ENCODE assay signal across 14 cellular contexts in genomic region chr1:97144527-97144926, GRCh38.
DNase-seq lines count a peak whose midpoint lies in the region; ATAC-seq and TF ChIP-seq lines count a peak whose summit lies in the region.
"Had no signal": no experiment of that assay in that cellular context is flagged by ENCODE, and none has a peak within 500 bp of the region (broad histone marks: within the 10 kb centered on the region; RNA-seq: fewer than 3 reads in every experiment).

No MANE protein-coding gene starts in this region.

- H4K20me1 ChIP-seq in GM23338 (replicated peaks; ENCODE audit: insufficient read depth): no peaks in the 10 kb centered on the region

- H3K9me3 ChIP-seq in SJSA1 (replicated peaks): no peaks in the 10 kb centered on the region
- H3K9me3 ChIP-seq: gastrocnemius medialis, tibial nerve had no signal

- no peaks in the 10 kb centered on the region for H3K9me3 Mint-ChIP-seq in GM23338
- H3K9me3 Mint-ChIP-seq: activated naive CD8-positive, alpha-beta T cell treated with anti-CD3 and anti-CD28 coated beads, Interleukin-2, amount 10 ng/mL, durations not matched to agents 7 days and 5 days; CD8-positive, alpha-beta memory T cell had no signal

- no peaks in the 10 kb centered on the region for H3K4me1 Mint-ChIP-seq in GM23338
- H3K4me1 Mint-ChIP-seq: activated naive CD8-positive, alpha-beta T cell treated with anti-CD3 and anti-CD28 coated beads, Interleukin-2, amount 10 ng/mL, durations not matched to agents 7 days and 5 days had no signal

- no peak for TF ChIP-seq CTCF in epithelial cell of esophagus (IDR thresholded peaks at IDR 0.05; ENCODE audit: insufficient read depth, low read depth, low read length, missing control alignments)
- TF ChIP-seq CTCF in GM23338 (conservative IDR thresholded peaks at IDR 0.05; ENCODE audit: low read depth in 2 of 2): no peak

- H3K4me1 ChIP-seq in SJSA1 (replicated peaks) (peaks cover 40% of the 10 kb centered on the region), GM23338 (ENCODE audit: insufficient read depth) (no peaks in the 10 kb centered on the region)
- H3K4me1 ChIP-seq: gastrocnemius medialis had no signal

- H3K4me2 ChIP-seq in GM23338: no peak overlapping the region

- DNase-seq in ELR (ENCODE audit: low read depth): peak; percentile 90
- DNase-seq in SJSA1 (ENCODE audit: low read depth in 1 of 2, low spot score in 2 of 2): peak in 1 of 2 experiments; percentile 69
- peak; percentile 82 for DNase-seq in epithelial cell of esophagus (ENCODE audit: low read depth)
- DNase-seq in non-pigmented ciliary epithelial cell (ENCODE audit: low read depth): peak; percentile 55
- no peak for DNase-seq in stimulated activated CD8-positive, alpha-beta memory T cell treated with anti-CD3 and anti-CD28 coated beads, Interleukin-4, amount 100 ng/mL, for 48 hours
- DNase-seq in cerebellum (ENCODE audit: low spot score): no peak
- DNase-seq in H7: no peak
- no peak for DNase-seq in GM23338 (ENCODE audit: low spot score)
- DNase-seq: activated CD8-positive, alpha-beta memory T cell treated with anti-CD3 and anti-CD28 coated beads for 24 hours; activated naive CD8-positive, alpha-beta T cell treated with anti-CD3 and anti-CD28 coated beads, Interleukin-2, amount 10 ng/mL, durations not matched to agents 7 days and 5 days; CD8-positive, alpha-beta memory T cell; gastrocnemius medialis; T-helper 17 cell had no signal

- H3K4me3 Mint-ChIP-seq in GM23338: no peak overlapping the region
- H3K4me3 Mint-ChIP-seq: activated naive CD8-positive, alpha-beta T cell treated with anti-CD3 and anti-CD28 coated beads, Interleukin-2, amount 10 ng/mL, durations not matched to agents 7 days and 5 days; CD8-positive, alpha-beta memory T cell; T-helper 17 cell had no signal

- H2AFZ ChIP-seq in GM23338: no peak overlapping the region

- H3K27ac ChIP-seq in SJSA1: peak overlapping the region; percentile 60
- H3K27ac ChIP-seq in GM23338 (ENCODE audit: low read depth): no peak overlapping the region
- H3K27ac ChIP-seq: gastrocnemius medialis had no signal

- H3K27ac Mint-ChIP-seq in GM23338: no peak overlapping the region
- H3K27ac Mint-ChIP-seq: activated naive CD8-positive, alpha-beta T cell treated with anti-CD3 and anti-CD28 coated beads, Interleukin-2, amount 10 ng/mL, durations not matched to agents 7 days and 5 days; CD8-positive, alpha-beta memory T cell; T-helper 17 cell had no signal

- peaks cover 1% of the 10 kb centered on the region for H3K27me3 Mint-ChIP-seq in GM23338 (ENCODE audit: insufficient read depth, low read depth, poor library complexity)
- H3K27me3 Mint-ChIP-seq: activated naive CD8-positive, alpha-beta T cell treated with anti-CD3 and anti-CD28 coated beads, Interleukin-2, amount 10 ng/mL, durations not matched to agents 7 days and 5 days; CD8-positive, alpha-beta memory T cell; T-helper 17 cell had no signal

- no peaks in the 10 kb centered on the region for H3K9me2 ChIP-seq in GM23338 (ENCODE audit: insufficient read depth)

- no peak for ATAC-seq in GM23338
- ATAC-seq: gastrocnemius medialis, T-helper 17 cell had no signal

- no peaks in the 10 kb centered on the region for H3F3A ChIP-seq in GM23338 (replicated peaks; ENCODE audit: low read depth)

- H3K4me3 ChIP-seq in SJSA1 (no peak overlapping the region), epithelial cell of esophagus (ENCODE audit: low read length) (no peak overlapping the region), H7 (ENCODE audit: insufficient read depth, low read depth, low read length) (no peak overlapping the region), GM23338 (no peak overlapping the region)
- H3K4me3 ChIP-seq: gastrocnemius medialis, tibial nerve had no signal

- H3K79me2 ChIP-seq in GM23338 (replicated peaks; ENCODE audit: insufficient read depth): no peaks in the 10 kb centered on the region

- no peaks in the 10 kb centered on the region for H3K36me3 Mint-ChIP-seq in GM23338 (ENCODE audit: low read depth)
- H3K36me3 Mint-ChIP-seq: activated naive CD8-positive, alpha-beta T cell treated with anti-CD3 and anti-CD28 coated beads, Interleukin-2, amount 10 ng/mL, durations not matched to agents 7 days and 5 days had no signal

- H3K27me3 ChIP-seq in SJSA1 (replicated peaks) (no peaks in the 10 kb centered on the region), H7 (ENCODE audit: control insufficient read depth, insufficient read depth, low read length) (no peaks in the 10 kb centered on the region), GM23338 (ENCODE audit: insufficient read depth) (no peaks in the 10 kb centered on the region)
- H3K27me3 ChIP-seq: gastrocnemius medialis, tibial nerve had no signal

- H3K36me3 ChIP-seq in SJSA1 (no peaks in the 10 kb centered on the region), H7 (replicated peaks; ENCODE audit: control insufficient read depth, insufficient read depth, low read length) (no peaks in the 10 kb centered on the region), GM23338 (ENCODE audit: insufficient read depth) (no peaks in the 10 kb centered on the region)
- H3K36me3 ChIP-seq: gastrocnemius medialis, tibial nerve had no signal

TF ChIP-seq in GM23338, 12 proteins besides CTCF, POLR2A, EP300 and RAD21 (continues in another document):
- TF ChIP-seq NANOG (IDR thresholded peaks at IDR 0.05; ENCODE audit: borderline replicate concordance): no peak
- TF ChIP-seq POLR2AphosphoS5 (IDR thresholded peaks at IDR 0.05; ENCODE audit: low read depth): no peak
- TF ChIP-seq EZH2 (IDR thresholded peaks at IDR 0.05; ENCODE audit: low read depth, unreplicated experiment): no peak
- no peak for TF ChIP-seq STAT1 (IDR thresholded peaks at IDR 0.05; ENCODE audit: unreplicated experiment)
- no peak for TF ChIP-seq ZNF331 (CRISPR knock-in tag; IDR thresholded peaks at IDR 0.05; ENCODE audit: low read depth)
- no peak for TF ChIP-seq REST (IDR thresholded peaks at IDR 0.05; ENCODE audit: unreplicated experiment)
- no peak for TF ChIP-seq ETS1 (IDR thresholded peaks at IDR 0.05)

Comparison
In these comparisons a context has a peak if more than half of its experiments do, and no peak if none do; other contexts are left out.
1. DNase-seq: peak in ELR (single experiment), epithelial cell of esophagus (single experiment) and non-pigmented ciliary epithelial cell (single experiment); none in stimulated activated CD8-positive, alpha-beta memory T cell treated with anti-CD3 and anti-CD28 coated beads, Interleukin-4, amount 100 ng/mL, for 48 hours (single experiment), cerebellum (single experiment), H7 (single experiment) and GM23338 (single experiment).